ENCODE assay signal across 1 cellular context in the genomic region with DNA sequence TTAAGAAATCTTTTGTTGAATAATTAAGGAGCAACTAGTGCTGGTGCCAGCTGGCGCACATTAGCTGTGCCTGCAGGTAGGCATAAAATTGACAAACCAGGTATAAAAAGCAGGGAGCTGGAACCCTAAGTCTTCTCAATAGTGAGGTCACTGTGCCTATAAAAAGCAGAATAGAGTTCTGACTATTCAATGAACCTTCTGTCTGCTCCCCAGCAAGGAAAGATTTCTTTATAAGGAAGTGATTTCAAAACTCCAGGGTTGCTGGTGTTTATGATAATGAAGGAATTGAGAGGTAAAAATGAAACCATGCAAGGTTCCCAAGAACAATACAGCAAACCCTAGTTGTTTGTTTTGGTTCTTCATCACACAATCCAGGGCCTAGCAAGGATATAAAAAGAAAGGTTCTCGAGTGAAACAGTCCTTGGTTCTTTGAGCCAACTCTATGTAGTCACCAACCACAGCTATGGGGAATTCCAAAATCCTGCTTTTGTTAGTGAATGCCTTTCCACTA.
A peak's percentile ranks its signal among the peaks of the same experiment; 100 is the strongest.
TF ChIP-seq lines count a peak whose summit lies in the region.

No MANE protein-coding gene starts in this region.

TF ChIP-seq in SK-N-SH, 30 proteins besides CTCF, POLR2A, EP300 and RAD21 (continued from another document):
- TF ChIP-seq, protein P1, sequence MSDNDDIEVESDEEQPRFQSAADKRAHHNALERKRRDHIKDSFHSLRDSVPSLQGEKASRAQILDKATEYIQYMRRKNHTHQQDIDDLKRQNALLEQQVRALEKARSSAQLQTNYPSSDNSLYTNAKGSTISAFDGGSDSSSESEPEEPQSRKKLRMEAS (IDR thresholded peaks at IDR 0.05; ENCODE audit: low read depth) = no peak
- TF ChIP-seq, protein P2, sequence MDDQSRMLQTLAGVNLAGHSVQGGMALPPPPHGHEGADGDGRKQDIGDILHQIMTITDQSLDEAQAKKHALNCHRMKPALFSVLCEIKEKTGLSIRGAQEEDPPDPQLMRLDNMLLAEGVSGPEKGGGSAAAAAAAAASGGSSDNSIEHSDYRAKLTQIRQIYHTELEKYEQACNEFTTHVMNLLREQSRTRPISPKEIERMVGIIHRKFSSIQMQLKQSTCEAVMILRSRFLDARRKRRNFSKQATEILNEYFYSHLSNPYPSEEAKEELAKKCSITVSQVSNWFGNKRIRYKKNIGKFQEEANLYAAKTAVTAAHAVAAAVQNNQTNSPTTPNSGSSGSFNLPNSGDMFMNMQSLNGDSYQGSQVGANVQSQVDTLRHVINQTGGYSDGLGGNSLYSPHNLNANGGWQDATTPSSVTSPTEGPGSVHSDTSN (IDR thresholded peaks at IDR 0.05) = no peak
- peak; percentile 32 for TF ChIP-seq JUND (IDR thresholded peaks at IDR 0.05)
- TF ChIP-seq CHD2 (IDR thresholded peaks at IDR 0.05; ENCODE audit: low read length, partially characterized antibody) = no peak
- TF ChIP-seq TCF12 (IDR thresholded peaks at IDR 0.05) = peak; percentile 45
- peak; percentile 60; the same call in 1 of the 2 replicates for TF ChIP-seq FOSL2 (IDR thresholded peaks at IDR 0.05; ENCODE audit: borderline replicate concordance, low read depth)
- peak; percentile 50; the same call in 1 of the 2 replicates for TF ChIP-seq NFIC (IDR thresholded peaks at IDR 0.05; ENCODE audit: borderline replicate concordance)
- TF ChIP-seq, protein P3, sequence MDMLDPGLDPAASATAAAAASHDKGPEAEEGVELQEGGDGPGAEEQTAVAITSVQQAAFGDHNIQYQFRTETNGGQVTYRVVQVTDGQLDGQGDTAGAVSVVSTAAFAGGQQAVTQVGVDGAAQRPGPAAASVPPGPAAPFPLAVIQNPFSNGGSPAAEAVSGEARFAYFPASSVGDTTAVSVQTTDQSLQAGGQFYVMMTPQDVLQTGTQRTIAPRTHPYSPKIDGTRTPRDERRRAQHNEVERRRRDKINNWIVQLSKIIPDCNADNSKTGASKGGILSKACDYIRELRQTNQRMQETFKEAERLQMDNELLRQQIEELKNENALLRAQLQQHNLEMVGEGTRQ (IDR thresholded peaks at IDR 0.05; ENCODE audit: borderline replicate concordance, low read depth, low read length) = no peak
- no peak for TF ChIP-seq GABPA (IDR thresholded peaks at IDR 0.05; ENCODE audit: low read depth)
- no peak for TF ChIP-seq ELF1 (IDR thresholded peaks at IDR 0.05)
- no peak for TF ChIP-seq RFX5 (IDR thresholded peaks at IDR 0.05; ENCODE audit: low read length)
TF ChIP-seq in SK-N-SH: peak in this region for 4.
